ENCODE assay signal across 17 cellular contexts in the genomic region with DNA sequence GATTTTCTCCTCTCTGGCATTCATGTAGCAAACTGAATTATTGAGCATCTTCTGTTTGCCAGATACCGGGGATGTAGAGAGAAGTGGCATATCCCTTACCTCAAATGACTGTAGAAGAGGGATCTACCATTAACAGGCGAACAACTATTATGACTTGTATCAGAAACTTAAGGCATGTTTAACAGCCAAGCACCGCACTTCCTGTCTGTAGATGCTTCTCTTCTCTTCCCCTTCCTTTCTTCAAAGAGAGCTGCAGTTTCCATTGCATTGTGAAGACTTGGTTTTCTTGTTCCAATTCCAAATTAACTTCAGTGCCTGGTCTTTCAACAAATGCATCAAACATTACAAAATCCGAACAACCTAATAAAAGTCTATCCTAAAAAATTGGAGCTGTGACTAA.
"Had no signal": no experiment of that assay in that cellular context is flagged by ENCODE, and none has a peak within 500 bp of the region (broad histone marks: within the 10 kb centered on the region; RNA-seq: fewer than 3 reads in every experiment).

No MANE protein-coding gene starts in this region.

- H3K4me1 ChIP-seq: colonic mucosa, foreskin keratinocyte had no signal

- H3K27me3 ChIP-seq: colonic mucosa, foreskin keratinocyte, ovary had no signal

- H3K9me3 ChIP-seq: colonic mucosa, ovary had no signal

- DNase-seq: colonic mucosa; dermis blood vessel endothelial cell; effector CD4-positive, alpha-beta T cell; endodermal cell; erythroblast; foreskin keratinocyte; left colon; left ventricle myocardium superior; mesenchymal stem cell; midbrain; ovary; right cardiac atrium; small intestine; stimulated activated CD4-positive, alpha-beta T cell treated with anti-CD3 and anti-CD28 coated beads, Interleukin-12 subunit alpha, Interleukin-12 subunit beta, amount 100 ng/mL, for 4 hours; stimulated activated naive CD4-positive, alpha-beta T cell treated with Interleukin-2 at 50 U/mL for 16 hours had no signal

- H3K27ac ChIP-seq: colonic mucosa, foreskin keratinocyte, ovary had no signal

- H3K4me3 Mint-ChIP-seq: endodermal cell, nephron had no signal

- H3K36me3 ChIP-seq: colonic mucosa, ovary had no signal

- ATAC-seq: foreskin keratinocyte, left colon, left ventricle myocardium superior, right cardiac atrium had no signal

- H3K4me3 ChIP-seq: colonic mucosa, lung, ovary had no signal

- H3K27ac Mint-ChIP-seq: endodermal cell, nephron had no signal
